9 cellular contexts compared by ENCODE assay signal in the genomic region with DNA sequence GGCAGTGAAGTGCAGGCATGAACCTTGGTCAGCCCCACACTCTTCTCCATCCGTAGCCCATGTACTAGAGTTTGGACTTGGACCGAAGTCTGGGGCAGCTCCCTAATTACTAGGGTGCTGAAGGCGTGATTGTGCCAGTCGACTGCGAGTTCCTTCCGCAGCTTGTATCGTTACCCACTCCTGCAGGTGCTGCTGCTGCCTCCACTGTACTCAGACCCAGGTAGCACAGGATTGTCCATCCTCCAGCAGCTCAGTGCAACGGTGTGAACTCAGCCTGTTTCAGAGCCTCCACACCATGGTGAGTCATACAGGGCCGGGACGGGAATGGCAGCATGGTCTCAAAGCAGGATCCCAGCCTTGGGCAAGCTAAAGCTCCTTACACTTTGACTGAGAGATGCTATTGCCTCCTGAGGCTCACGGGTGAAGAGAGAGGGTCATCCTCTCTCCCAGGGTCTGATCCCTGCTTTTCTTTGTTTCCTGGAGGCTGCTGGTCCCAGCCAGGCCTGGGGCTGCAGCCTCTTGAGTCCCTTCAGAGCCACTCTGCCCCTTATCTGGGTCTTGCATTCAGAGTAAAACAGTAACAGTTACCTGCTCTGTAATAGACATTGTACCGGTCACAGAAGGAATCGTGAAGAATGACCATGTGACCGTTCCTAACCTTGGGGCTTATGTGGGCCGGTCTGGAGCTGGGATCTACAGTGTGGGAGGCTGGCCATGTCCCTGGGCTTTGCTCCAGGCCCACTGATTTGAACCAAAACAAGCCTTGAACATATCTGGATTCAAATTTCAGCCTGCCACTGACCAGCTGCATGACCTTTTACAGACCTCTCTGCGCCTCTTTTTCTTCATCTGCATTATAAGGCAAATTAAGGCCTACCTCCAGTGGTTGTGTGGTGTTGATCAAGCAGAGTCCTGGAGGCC. TPM values are rescaled to one million over a fixed set of nuclear protein-coding genes. Genes with fewer than 3 reads are reported as not detected.
DNase-seq lines count a peak whose midpoint lies in the region; ATAC-seq and TF ChIP-seq lines count a peak whose summit lies in the region.
"Had no signal": no experiment of that assay in that cellular context is flagged by ENCODE, and none has a peak within 500 bp of the region (broad histone marks: within the 10 kb centered on the region; RNA-seq: fewer than 3 reads in every experiment).

No MANE protein-coding gene starts in this region.

- peak overlapping the region; percentile 27; the same call in 1 of the 2 replicates for H3K4me3 ChIP-seq in ACC112 (ENCODE audit: low read depth, low read length)
- H3K4me3 ChIP-seq in smooth muscle cell, result no peak overlapping the region
- H3K4me3 ChIP-seq in thyroid gland (replicated peaks in 1 of 3), result no peak overlapping the region

- H3K27ac ChIP-seq in ACC112 (ENCODE audit: low read depth, low read length) (peak overlapping the region; percentile 56), smooth muscle cell (ENCODE audit: low read depth) (no peak overlapping the region), thyroid gland (no peak overlapping the region)

- H3K27me3 Mint-ChIP-seq in activated naive CD8-positive, alpha-beta T cell treated with anti-CD3 and anti-CD28 coated beads, Interleukin-2, amount 50 U/mL, for 24 hours, result no peaks in the 10 kb centered on the region

- H3K36me3 ChIP-seq in ACC112 (ENCODE audit: insufficient read depth, low read length) (0 out of 2 replicates have a peak, but pooled peaks cover 7% of the 10 kb centered on the region), smooth muscle cell (ENCODE audit: low read depth) (no peaks in the 10 kb centered on the region), thyroid gland (no peaks in the 10 kb centered on the region)

- intact Hi-C loops in thyroid gland (cut with DNase I), result loop anchor here (10.0 kb wide), 1 partner anchor 80 kb away; no protein-coding TSS in a partner anchor

- no peak overlapping the region for H3K4me2 ChIP-seq in smooth muscle cell

- peaks cover 24% of the 10 kb centered on the region for H4K20me1 ChIP-seq in smooth muscle cell (ENCODE audit: low read depth)

- no peaks in the 10 kb centered on the region for H3K9me3 Mint-ChIP-seq in activated naive CD8-positive, alpha-beta T cell treated with anti-CD3 and anti-CD28 coated beads, Interleukin-2, amount 50 U/mL, for 24 hours

- WGBS in smooth muscle cell (ENCODE audit: low lambda C conversion rate), result 82% methylated on average over 16 of the region's 16 CpGs
- 88 to 91% methylated on average over 15 to 16 of the region's 16 CpGs for WGBS in thyroid gland, 2 donors

- H3K4me3 Mint-ChIP-seq in activated naive CD8-positive, alpha-beta T cell treated with anti-CD3 and anti-CD28 coated beads, Interleukin-2, amount 50 U/mL, for 24 hours, result peak overlapping the region; percentile 97

- H3K4me1 ChIP-seq in ACC112 (ENCODE audit: control insufficient read depth, insufficient read depth, low read length, unreplicated experiment), result peaks cover 28% of the 10 kb centered on the region
- H3K4me1 ChIP-seq in smooth muscle cell (ENCODE audit: low read depth), result peaks cover 21% of the 10 kb centered on the region
- H3K4me1 ChIP-seq in thyroid gland, result peaks cover 18 to 32% of the 10 kb centered on the region in 2 donors

- peak overlapping the region; percentile 98 for H3K27ac Mint-ChIP-seq in activated naive CD8-positive, alpha-beta T cell treated with anti-CD3 and anti-CD28 coated beads, Interleukin-2, amount 50 U/mL, for 24 hours

- peaks cover 54% of the 10 kb centered on the region for H3K4me1 Mint-ChIP-seq in activated naive CD8-positive, alpha-beta T cell treated with anti-CD3 and anti-CD28 coated beads, Interleukin-2, amount 50 U/mL, for 24 hours

- TF ChIP-seq POLR2A in thyroid gland (IDR thresholded peaks at IDR 0.05), result no peak

- TF ChIP-seq CTCF in smooth muscle cell (IDR thresholded peaks at IDR 0.05; ENCODE audit: borderline replicate concordance, insufficient read depth, poor library complexity, severe bottlenecking), result no peak
- TF ChIP-seq CTCF in thyroid gland (IDR thresholded peaks at IDR 0.05), result no peak

- H3K36me3 Mint-ChIP-seq in activated naive CD8-positive, alpha-beta T cell treated with anti-CD3 and anti-CD28 coated beads, Interleukin-2, amount 50 U/mL, for 24 hours (ENCODE audit: low read depth), result peaks cover 29% of the 10 kb centered on the region

- no peaks in the 10 kb centered on the region for H3K9me3 ChIP-seq in smooth muscle cell (replicated peaks; ENCODE audit: low read depth)
- no peaks in the 10 kb centered on the region for H3K9me3 ChIP-seq in thyroid gland
- H3K9me3 ChIP-seq: upper lobe of left lung had no signal

- H3K9ac ChIP-seq in smooth muscle cell (ENCODE audit: low read depth), result no peak overlapping the region

- no peaks in the 10 kb centered on the region for H3K27me3 ChIP-seq in ACC112 (ENCODE audit: insufficient read depth, low read length)
- no peaks in the 10 kb centered on the region for H3K27me3 ChIP-seq in smooth muscle cell (ENCODE audit: low read depth)
- no peaks in the 10 kb centered on the region for H3K27me3 ChIP-seq in thyroid gland
- H3K27me3 ChIP-seq: upper lobe of left lung had no signal

- ATAC-seq in activated naive CD8-positive, alpha-beta T cell treated with anti-CD3 and anti-CD28 coated beads, Interleukin-2, amount 50 U/mL, for 24 hours, result no peak
- ATAC-seq in left lobe of liver (peak; percentile 52), HG02852 (IDR thresholded peaks at IDR 0.05; ENCODE audit: unreplicated experiment) (no peak)

- H3F3A ChIP-seq in smooth muscle cell (ENCODE audit: low read depth), result no peaks in the 10 kb centered on the region

- peak overlapping the region; percentile 7 for H2AFZ ChIP-seq in ACC112 (ENCODE audit: low read length, unreplicated experiment)
- no peak overlapping the region for H2AFZ ChIP-seq in smooth muscle cell (ENCODE audit: low read depth)

- H3K79me2 ChIP-seq in ACC112 (ENCODE audit: control insufficient read depth, insufficient read depth, low read length, unreplicated experiment) (peaks cover 36% of the 10 kb centered on the region), smooth muscle cell (ENCODE audit: low read depth) (peaks cover 32% of the 10 kb centered on the region)

- DNase-seq in HPDE6-E6E7 (ENCODE audit: extremely low spot score) (peak; percentile 44), left lobe of liver (ENCODE audit: low spot score) (peak; percentile 83), smooth muscle cell (lab: John Stamatoyannopoulos, UW; ENCODE audit: unreplicated experiment) (no peak), NCI-H526 treated with DMSO at 0.1 percent for 48 hours (lab: John Stamatoyannopoulos, UW) (no peak), thyroid gland (no peak)
- DNase-seq in activated naive CD8-positive, alpha-beta T cell treated with anti-CD3 and anti-CD28 coated beads, Interleukin-2, amount 50 U/mL, for 24 hours, result no peak
- DNase-seq: upper lobe of left lung had no signal

RNA-seq across cellular contexts. Expression of gene TKFC, which starts 1.7 kb away (rescaled TPM):
- total RNA-seq in left lobe of liver, result 176 TPM
- total RNA-seq in smooth muscle cell, result 18.1 and 24.3 TPM in 2 replicates
- polyA plus RNA-seq in smooth muscle cell, result 47.0 and 49.8 TPM in 2 replicates
- total RNA-seq in thyroid gland, result 10 to 100 TPM; 27.0 to 62.8 (median 43.6) TPM

RNA-seq across cellular contexts. Expression of gene DDB1, which starts 1.8 kb away (rescaled TPM):
- total RNA-seq in left lobe of liver, result 105 TPM
- total RNA-seq in smooth muscle cell, result 143 and 164 TPM in 2 replicates
- 140 and 150 TPM in 2 replicates for polyA plus RNA-seq in smooth muscle cell
- total RNA-seq in thyroid gland, result 100 to 1,000 TPM; 132 to 211 (median 182) TPM

RNA-seq across cellular contexts. Expression of gene CYB561A3, which starts 27.0 kb away (rescaled TPM):
- 37.9 TPM for total RNA-seq in left lobe of liver
- total RNA-seq in smooth muscle cell, result 19.1 and 23.9 TPM in 2 replicates
- 23.7 and 25.1 TPM in 2 replicates for polyA plus RNA-seq in smooth muscle cell
- total RNA-seq in thyroid gland, result 10 to 100 TPM; 39.3 to 62.8 (median 49.7) TPM

RNA-seq across cellular contexts. Expression of gene TMEM138, which starts 27.5 kb away (rescaled TPM):
- total RNA-seq in left lobe of liver (23.7 TPM), smooth muscle cell (34.6 and 44.2 TPM in 2 replicates), thyroid gland (10 to 100 TPM; 25.3 to 37.1 (median 31.5) TPM)
- polyA plus RNA-seq in smooth muscle cell, result 51.4 and 54.6 TPM in 2 replicates

RNA-seq across cellular contexts. Expression of gene VWCE, which starts 39.6 kb away (rescaled TPM):
- total RNA-seq in left lobe of liver (20.6 TPM), smooth muscle cell (0.49 and 1.5 TPM in 2 replicates), thyroid gland (1 to 10 TPM in 2 of 4 donors, under 1 TPM in 2; 0.54 to 2.5 (median 1.0) TPM)
- 2.4 and 4.1 TPM in 2 replicates for polyA plus RNA-seq in smooth muscle cell

Comparison
In these comparisons a context has a peak if more than half of its experiments do, and no peak if none do; other contexts are left out.
1. DNase-seq: peak in HPDE6-E6E7 (single experiment) and left lobe of liver (single experiment); none in activated naive CD8-positive, alpha-beta T cell treated with anti-CD3 and anti-CD28 coated beads, Interleukin-2, amount 50 U/mL, for 24 hours (single experiment), smooth muscle cell (single experiment), NCI-H526 treated with DMSO at 0.1 percent for 48 hours (single experiment) and thyroid gland (0 of 2).